In the genomic region with DNA sequence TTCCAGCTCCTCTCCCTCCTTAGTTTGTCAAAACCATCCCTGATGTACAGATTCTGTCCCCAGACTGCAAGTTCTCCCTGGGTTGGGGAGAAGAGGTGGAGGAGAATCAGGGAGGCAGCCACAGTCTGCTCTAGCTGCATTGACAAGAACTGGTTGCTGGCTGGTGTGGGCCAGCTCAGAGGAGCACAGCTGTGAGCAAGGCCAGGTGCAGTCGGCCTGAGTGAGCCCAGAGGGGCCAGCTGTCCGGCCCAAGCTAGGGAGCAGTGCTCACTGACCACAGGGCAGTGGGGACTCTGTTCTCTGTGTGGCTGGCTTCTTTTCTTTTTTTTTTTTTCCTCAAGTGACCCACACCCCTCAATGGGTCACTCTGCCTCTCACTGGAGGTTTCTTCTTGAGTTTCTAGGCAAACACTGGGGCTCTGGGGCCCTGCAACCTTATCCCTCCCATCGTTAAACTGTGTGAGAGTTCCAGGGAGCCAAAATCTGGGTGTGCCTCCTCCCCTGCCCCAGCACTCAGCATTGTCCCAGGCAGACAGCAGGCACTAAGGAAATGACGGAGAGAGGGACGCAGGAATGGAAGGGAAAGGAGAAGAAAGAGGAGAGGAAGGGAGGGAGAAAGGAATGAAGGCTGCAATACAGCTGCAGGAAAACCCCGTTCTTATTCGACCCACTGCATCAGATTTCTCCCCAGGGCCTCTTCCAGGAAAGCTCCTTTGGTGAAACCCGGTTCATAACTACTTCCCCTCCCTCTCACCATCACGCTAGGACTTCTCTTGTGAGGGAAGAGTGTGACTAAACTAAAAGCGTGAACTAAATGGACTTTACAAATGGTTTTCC, we compare ENCODE assay signal across 11 cellular contexts. TPM values are rescaled to one million over a fixed set of nuclear protein-coding genes. Genes with fewer than 3 reads are reported as not detected.
A peak's percentile ranks its signal among the peaks of the same experiment; 100 is the strongest.
DNase-seq lines count a peak whose midpoint lies in the region; FAIRE-seq and TF ChIP-seq lines count a peak whose summit lies in the region.
"Had no signal": no experiment of that assay in that cellular context is flagged by ENCODE, and none has a peak within 500 bp of the region (broad histone marks: within the 10 kb centered on the region; RNA-seq: fewer than 3 reads in every experiment).

No MANE protein-coding gene starts in this region.

- H3K4me1 Mint-ChIP-seq in dendritic cell treated with granulocyte-macrophage colony-stimulating factor and Interleukin-4, amounts not matched to agents 40 ng/mL and 50 ng/mL, for 4 days (ENCODE audit: low read depth): peaks cover 54% of the 10 kb centered on the region
- H3K4me1 Mint-ChIP-seq in osteocyte (ENCODE audit: unreplicated experiment): peaks cover 14% of the 10 kb centered on the region
- H3K4me1 Mint-ChIP-seq in activated naive CD8-positive, alpha-beta T cell treated with anti-CD3 and anti-CD28 coated beads for 36 hours: peaks cover 15% of the 10 kb centered on the region

- DNase-seq in GM19239 (ENCODE audit: insufficient read length, low spot score): no peak
- DNase-seq in NOMO-1 treated with dmso at 0.1 percent for 144 hours (lab: John Stamatoyannopoulos, UW; ENCODE audit: unreplicated experiment): peak; percentile 56
- DNase-seq in osteoblast (ENCODE audit: insufficient read length, low spot score, missing footprints): peak; percentile 73
- DNase-seq in A172 (ENCODE audit: low spot score): no peak
- no peak for DNase-seq in NCI-H1930 (lab: John Stamatoyannopoulos, UW)
- DNase-seq in osteocyte (ENCODE audit: extremely low spot score, unreplicated experiment): no peak
- no peak for DNase-seq in activated naive CD8-positive, alpha-beta T cell treated with anti-CD3 and anti-CD28 coated beads for 36 hours
- DNase-seq: NCI-H1092 had no signal

- H3K4me3 Mint-ChIP-seq in dendritic cell treated with granulocyte-macrophage colony-stimulating factor and Interleukin-4, amounts not matched to agents 40 ng/mL and 50 ng/mL, for 4 days: no peak overlapping the region
- H3K4me3 Mint-ChIP-seq in osteocyte (ENCODE audit: unreplicated experiment): no peak overlapping the region
- H3K4me3 Mint-ChIP-seq in activated naive CD8-positive, alpha-beta T cell treated with anti-CD3 and anti-CD28 coated beads for 36 hours: no peak overlapping the region

- H3K9me3 ChIP-seq in osteoblast (ENCODE audit: low read depth, low read length): no peaks in the 10 kb centered on the region
- H3K9me3 ChIP-seq: uterus had no signal

- no peaks in the 10 kb centered on the region for H3K36me3 Mint-ChIP-seq in dendritic cell treated with granulocyte-macrophage colony-stimulating factor and Interleukin-4, amounts not matched to agents 40 ng/mL and 50 ng/mL, for 4 days (ENCODE audit: low read depth)
- H3K36me3 Mint-ChIP-seq in osteocyte (ENCODE audit: unreplicated experiment): no peaks in the 10 kb centered on the region
- no peaks in the 10 kb centered on the region for H3K36me3 Mint-ChIP-seq in activated naive CD8-positive, alpha-beta T cell treated with anti-CD3 and anti-CD28 coated beads for 36 hours

- no peaks in the 10 kb centered on the region for H3K4me1 ChIP-seq in osteoblast (ENCODE audit: insufficient read depth, low read length)
- H3K4me1 ChIP-seq: uterus had no signal

- H3K27ac ChIP-seq in osteoblast (ENCODE audit: low read depth, low read length): no peak overlapping the region

- intact Hi-C loops in dendritic cell treated with granulocyte-macrophage colony-stimulating factor and Interleukin-4, amounts not matched to agents 40 ng/mL and 50 ng/mL, for 4 days (cut with micrococcal nuclease): no loop called here

- H3K27me3 Mint-ChIP-seq in dendritic cell treated with granulocyte-macrophage colony-stimulating factor and Interleukin-4, amounts not matched to agents 40 ng/mL and 50 ng/mL, for 4 days: peaks cover 60% of the 10 kb centered on the region
- H3K27me3 Mint-ChIP-seq in osteocyte (ENCODE audit: unreplicated experiment): peaks cover 61% of the 10 kb centered on the region
- peaks cover 11% of the 10 kb centered on the region for H3K27me3 Mint-ChIP-seq in activated naive CD8-positive, alpha-beta T cell treated with anti-CD3 and anti-CD28 coated beads for 36 hours

- no peak overlapping the region for H3K4me2 ChIP-seq in osteoblast (ENCODE audit: insufficient read depth, low read length)

- H3K27me3 ChIP-seq in osteoblast (ENCODE audit: insufficient read depth, low read length): peaks cover 43% of the 10 kb centered on the region
- H3K27me3 ChIP-seq: uterus had no signal

- H3K4me3 ChIP-seq in osteoblast (ENCODE audit: insufficient read depth, low read length): no peak overlapping the region
- H3K4me3 ChIP-seq: uterus had no signal

- H3K79me2 ChIP-seq in osteoblast (ENCODE audit: insufficient read depth, low read length): no peaks in the 10 kb centered on the region

- peak; percentile 31 for FAIRE-seq in GM19239 (lab: Jason Lieb, UNC)
- FAIRE-seq: islet of Langerhans had no signal

- TF ChIP-seq CTCF in osteoblast (IDR thresholded peaks at IDR 0.05; ENCODE audit: extremely low read depth, low read depth, low read length): no peak
- no peak for TF ChIP-seq CTCF in osteocyte (IDR thresholded peaks at IDR 0.05)

- H4K20me1 ChIP-seq in osteoblast (ENCODE audit: insufficient read depth, low read length): no peaks in the 10 kb centered on the region

- peak overlapping the region; percentile 35 for H2AFZ ChIP-seq in osteoblast (ENCODE audit: low read length)

- peak overlapping the region; percentile 49 for H3K27ac Mint-ChIP-seq in dendritic cell treated with granulocyte-macrophage colony-stimulating factor and Interleukin-4, amounts not matched to agents 40 ng/mL and 50 ng/mL, for 4 days
- H3K27ac Mint-ChIP-seq in osteocyte (ENCODE audit: unreplicated experiment): no peak overlapping the region
- no peak overlapping the region for H3K27ac Mint-ChIP-seq in activated naive CD8-positive, alpha-beta T cell treated with anti-CD3 and anti-CD28 coated beads for 36 hours

- H3K36me3 ChIP-seq in osteoblast (ENCODE audit: insufficient read depth, low read length): no peaks in the 10 kb centered on the region
- H3K36me3 ChIP-seq: uterus had no signal

- H3K9me3 Mint-ChIP-seq in dendritic cell treated with granulocyte-macrophage colony-stimulating factor and Interleukin-4, amounts not matched to agents 40 ng/mL and 50 ng/mL, for 4 days: no peaks in the 10 kb centered on the region
- H3K9me3 Mint-ChIP-seq in osteocyte (ENCODE audit: unreplicated experiment): no peaks in the 10 kb centered on the region
- no peaks in the 10 kb centered on the region for H3K9me3 Mint-ChIP-seq in activated naive CD8-positive, alpha-beta T cell treated with anti-CD3 and anti-CD28 coated beads for 36 hours

RNA-seq across cellular contexts. Expression of gene HES1, which starts 37.7 kb away (rescaled TPM):
- total RNA-seq in osteoblast (4.4 and 4.7 TPM in 2 replicates), osteocyte (41.0 and 51.6 TPM in 2 replicates)
- total RNA-seq in A172 (2014; rRNA removed; shearing (Covaris generic)): 3.1 and 4.5 TPM in 2 replicates
- under 1 TPM in 1 of 2 experiments, not detected in 1; 0.14 TPM for total RNA-seq in activated naive CD8-positive, alpha-beta T cell treated with anti-CD3 and anti-CD28 coated beads for 36 hours

Comparison
In these comparisons a context has a peak if more than half of its experiments do, and no peak if none do; other contexts are left out.
1. DNase-seq: peak in NOMO-1 treated with dmso at 0.1 percent for 144 hours (single experiment) and osteoblast (single experiment); none in GM19239 (single experiment), A172 (single experiment), NCI-H1930 (0 of 2), osteocyte (single experiment) and activated naive CD8-positive, alpha-beta T cell treated with anti-CD3 and anti-CD28 coated beads for 36 hours (single experiment).